ENCODE assay signal across 8 cellular contexts in the genomic region with DNA sequence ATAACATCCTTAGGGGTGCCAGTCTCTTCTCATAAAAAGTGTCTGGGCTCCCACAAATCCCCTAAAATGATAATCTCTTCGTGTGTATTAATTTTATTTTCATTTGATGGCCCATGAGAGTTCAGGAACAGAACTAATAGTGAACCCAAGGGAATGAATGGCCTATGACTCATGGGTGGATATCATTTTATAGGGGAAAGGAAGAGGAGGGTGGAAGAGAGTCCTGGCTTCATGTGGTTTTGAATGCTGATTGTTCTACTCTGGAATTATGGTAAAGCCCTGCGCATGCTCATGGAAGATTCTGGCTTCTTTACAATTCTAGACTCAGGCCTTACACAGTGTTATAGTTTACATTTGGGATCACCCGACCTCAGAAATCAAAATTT. TPM values are rescaled to one million over a fixed set of nuclear protein-coding genes. Genes with fewer than 3 reads are reported as not detected.
DNase-seq lines count a peak whose midpoint lies in the region; ATAC-seq and TF ChIP-seq lines count a peak whose summit lies in the region.

No MANE protein-coding gene starts in this region.

- TF ChIP-seq CTCF in CD4-positive, alpha-beta T cell (IDR thresholded peaks at IDR 0.05), result no peak
- TF ChIP-seq CTCF in endothelial cell (IDR thresholded peaks at IDR 0.05; ENCODE audit: unreplicated experiment) (no peak), omental fat pad (IDR thresholded peaks at IDR 0.05) (no peak)

- H3K27ac ChIP-seq in CD4-positive, alpha-beta T cell (ENCODE audit: low read depth, low read length), result no peak overlapping the region

- no peaks in the 10 kb centered on the region for H3K27me3 Mint-ChIP-seq in CD4-positive, alpha-beta T cell
- peaks cover 3% of the 10 kb centered on the region for H3K27me3 Mint-ChIP-seq in endothelial cell (ENCODE audit: unreplicated experiment)

- peaks cover 92% of the 10 kb centered on the region for H3K4me1 Mint-ChIP-seq in CD4-positive, alpha-beta T cell (ENCODE audit: low read depth)
- H3K4me1 Mint-ChIP-seq in endothelial cell (ENCODE audit: unreplicated experiment), result peaks cover 25% of the 10 kb centered on the region

- ATAC-seq in CD4-positive, alpha-beta T cell (ENCODE audit: poor library complexity), result peak; percentile 22
- peak; percentile 53 for ATAC-seq in omental fat pad (ENCODE audit: low FRiP score)
- ATAC-seq in HG03139 (IDR thresholded peaks at IDR 0.05; ENCODE audit: unreplicated experiment), result no peak
- ATAC-seq in HG03469 (IDR thresholded peaks at IDR 0.05; ENCODE audit: unreplicated experiment), result no peak

- H3K9me3 Mint-ChIP-seq in CD4-positive, alpha-beta T cell, result no peaks in the 10 kb centered on the region
- no peaks in the 10 kb centered on the region for H3K9me3 Mint-ChIP-seq in endothelial cell (ENCODE audit: unreplicated experiment)

- POLR2A ChIA-PET in CD4-positive, alpha-beta T cell (lab: Charles Lee), result interaction anchor here (0.9 to 3.8 kb wide), 7 partner anchors 32 to 113 kb away, joined by 3 to 16 read pairs (median 4); a partner anchor contains a TSS

- H3K36me3 Mint-ChIP-seq in CD4-positive, alpha-beta T cell (ENCODE audit: low read depth), result peaks cover 23% of the 10 kb centered on the region
- no peaks in the 10 kb centered on the region for H3K36me3 Mint-ChIP-seq in endothelial cell (ENCODE audit: low read depth, unreplicated experiment)

- no peak for DNase-seq in CD4-positive, alpha-beta T cell
- DNase-seq in NCI-H460 (ENCODE audit: extremely low read depth, low read depth), result peak; percentile 65
- no peak for DNase-seq in endothelial cell (ENCODE audit: low spot score)
- no peak for DNase-seq in omental fat pad (ENCODE audit: low spot score)
- no peak for DNase-seq in activated CD8-positive, alpha-beta memory T cell treated with anti-CD3 and anti-CD28 coated beads for 24 hours
- no peak for DNase-seq in mesenteric fat pad (ENCODE audit: low spot score)

- H3K27ac Mint-ChIP-seq in CD4-positive, alpha-beta T cell, result peak overlapping the region; percentile 85
- peak overlapping the region; percentile 96 for H3K27ac Mint-ChIP-seq in endothelial cell (ENCODE audit: unreplicated experiment)

- no peaks in the 10 kb centered on the region for H3K27me3 ChIP-seq in CD4-positive, alpha-beta T cell (ENCODE audit: control insufficient read depth, insufficient read depth, low read length)

- no peaks in the 10 kb centered on the region for H3K9me3 ChIP-seq in CD4-positive, alpha-beta T cell (ENCODE audit: control insufficient read depth, low read length)

- CTCF ChIA-PET in CD4-positive, alpha-beta T cell (lab: Charles Lee), result interaction anchor here (1.0 to 1.2 kb wide), 4 partner anchors 8 to 36 kb away, joined by 3 to 5 read pairs (median 3); no protein-coding TSS in a partner anchor

- intact Hi-C loops in CD4-positive, alpha-beta T cell (cut with DNase I, micrococcal nuclease), result loop anchor here in 1 of 2 experiments (5.0 kb wide), 2 partner anchors 35 to 50 kb away; a partner anchor contains a TSS

- peak overlapping the region; percentile 69 for H3K4me3 Mint-ChIP-seq in CD4-positive, alpha-beta T cell
- H3K4me3 Mint-ChIP-seq in endothelial cell (ENCODE audit: unreplicated experiment), result peak overlapping the region; percentile 15

RNA-seq across cellular contexts. Expression of a gene that starts 35.3 kb away (rescaled TPM):
- total RNA-seq in CD4-positive, alpha-beta T cell, result 10 to 100 TPM; 58.8 to 59.8 TPM
- total RNA-seq in NCI-H460 (2014; rRNA removed; shearing (Covaris generic)), result 4.7 and 5.7 TPM in 2 replicates
- 1.4 and 1.9 TPM in 2 replicates for polyA plus RNA-seq in NCI-H460 (2014; cell fraction: nucleus; rRNA removed)
- total RNA-seq in endothelial cell (ENCODE audit: unreplicated experiment), result 6.2 TPM
- 10 to 100 TPM; 34.2 to 49.8 (median 44.4) TPM for total RNA-seq in omental fat pad
- total RNA-seq in mesenteric fat pad, result 19.9 TPM

Comparison
In these comparisons a context has a peak if more than half of its experiments do, and no peak if none do; other contexts are left out.
1. ATAC-seq: peak in CD4-positive, alpha-beta T cell (single experiment) and omental fat pad (single experiment); none in HG03139 (single experiment) and HG03469 (single experiment).